ENCODE assay signal across 2 cellular contexts in the genomic region with DNA sequence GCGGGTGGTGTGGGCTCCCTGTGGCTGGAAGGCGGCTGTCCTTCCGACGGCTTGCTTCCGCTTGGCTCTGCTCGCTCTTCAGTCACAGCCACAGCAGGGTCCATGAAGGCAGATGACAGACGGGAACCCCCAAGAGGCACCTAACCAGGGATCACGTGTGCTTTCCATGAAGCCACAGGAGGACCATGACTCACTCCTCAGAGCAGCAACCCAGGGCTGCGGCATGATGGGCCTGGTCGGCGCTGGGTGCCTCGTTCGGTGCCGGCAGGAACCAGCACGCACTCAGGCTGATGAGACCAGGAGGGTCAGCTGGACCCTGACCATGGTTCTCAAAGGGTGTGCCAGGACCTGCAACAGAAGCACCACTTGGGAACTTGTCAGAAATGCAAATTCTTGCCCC.
TF ChIP-seq lines count a peak whose summit lies in the region.

No MANE protein-coding gene starts in this region.

TF ChIP-seq in K562, 482 proteins besides CTCF, POLR2A, EP300 and RAD21 (continued from another document):
- TF ChIP-seq, protein P1, sequence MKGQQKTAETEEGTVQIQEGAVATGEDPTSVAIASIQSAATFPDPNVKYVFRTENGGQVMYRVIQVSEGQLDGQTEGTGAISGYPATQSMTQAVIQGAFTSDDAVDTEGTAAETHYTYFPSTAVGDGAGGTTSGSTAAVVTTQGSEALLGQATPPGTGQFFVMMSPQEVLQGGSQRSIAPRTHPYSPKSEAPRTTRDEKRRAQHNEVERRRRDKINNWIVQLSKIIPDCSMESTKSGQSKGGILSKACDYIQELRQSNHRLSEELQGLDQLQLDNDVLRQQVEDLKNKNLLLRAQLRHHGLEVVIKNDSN (CRISPR knock-in tag; IDR thresholded peaks at IDR 0.05): peak; percentile 91
- TF ChIP-seq, protein P2, sequence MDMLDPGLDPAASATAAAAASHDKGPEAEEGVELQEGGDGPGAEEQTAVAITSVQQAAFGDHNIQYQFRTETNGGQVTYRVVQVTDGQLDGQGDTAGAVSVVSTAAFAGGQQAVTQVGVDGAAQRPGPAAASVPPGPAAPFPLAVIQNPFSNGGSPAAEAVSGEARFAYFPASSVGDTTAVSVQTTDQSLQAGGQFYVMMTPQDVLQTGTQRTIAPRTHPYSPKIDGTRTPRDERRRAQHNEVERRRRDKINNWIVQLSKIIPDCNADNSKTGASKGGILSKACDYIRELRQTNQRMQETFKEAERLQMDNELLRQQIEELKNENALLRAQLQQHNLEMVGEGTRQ (CRISPR knock-in tag; IDR thresholded peaks at IDR 0.05): peak; percentile 88
- peak; percentile 60 for TF ChIP-seq RAD51 (IDR thresholded peaks at IDR 0.05; ENCODE audit: borderline replicate concordance, low read depth)
- no peak for TF ChIP-seq NEUROD1 (IDR thresholded peaks at IDR 0.05; ENCODE audit: borderline replicate concordance, low read depth, low read length, partially characterized antibody)
- TF ChIP-seq FOSL1 (tag; conservative IDR thresholded peaks at IDR 0.05): peak; percentile 82
- TF ChIP-seq, protein P3, sequence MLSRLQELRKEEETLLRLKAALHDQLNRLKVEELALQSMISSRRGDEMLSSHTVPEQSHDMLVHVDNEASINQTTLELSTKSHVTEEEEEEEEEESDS (CRISPR knock-in tag; IDR thresholded peaks at IDR 0.05): no peak
- TF ChIP-seq JUND (IDR thresholded peaks at IDR 0.05; ENCODE audit: borderline replicate concordance, low read depth, low read length): peak; percentile 84
- TF ChIP-seq JUND (tag; IDR thresholded peaks at IDR 0.05; ENCODE audit: borderline replicate concordance, low read depth, low read length): peak; percentile 49; the same call in 1 of the 3 replicates
- TF ChIP-seq, protein P4, sequence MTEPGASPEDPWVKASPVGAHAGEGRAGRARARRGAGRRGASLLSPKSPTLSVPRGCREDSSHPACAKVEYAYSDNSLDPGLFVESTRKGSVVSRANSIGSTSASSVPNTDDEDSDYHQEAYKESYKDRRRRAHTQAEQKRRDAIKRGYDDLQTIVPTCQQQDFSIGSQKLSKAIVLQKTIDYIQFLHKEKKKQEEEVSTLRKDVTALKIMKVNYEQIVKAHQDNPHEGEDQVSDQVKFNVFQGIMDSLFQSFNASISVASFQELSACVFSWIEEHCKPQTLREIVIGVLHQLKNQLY (CRISPR knock-in tag; conservative IDR thresholded peaks at IDR 0.05): no peak
- TF ChIP-seq BHLHE40 (IDR thresholded peaks at IDR 0.05; ENCODE audit: low read length): peak; percentile 67
- TF ChIP-seq CTBP1 (IDR thresholded peaks at IDR 0.05; ENCODE audit: borderline replicate concordance): 0 out of 2 replicates have a peak, but pooled peaks have one; percentile 15
- TF ChIP-seq, protein P5, sequence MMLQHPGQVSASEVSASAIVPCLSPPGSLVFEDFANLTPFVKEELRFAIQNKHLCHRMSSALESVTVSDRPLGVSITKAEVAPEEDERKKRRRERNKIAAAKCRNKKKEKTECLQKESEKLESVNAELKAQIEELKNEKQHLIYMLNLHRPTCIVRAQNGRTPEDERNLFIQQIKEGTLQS (IDR thresholded peaks at IDR 0.05): peak; percentile 79
- TF ChIP-seq, protein P5 (CRISPR knock-in tag; conservative IDR thresholded peaks at IDR 0.05): no peak
- TF ChIP-seq POLR2G (IDR thresholded peaks at IDR 0.05; ENCODE audit: low read depth, low read length): 0 out of 2 replicates have a peak, but pooled peaks have one; percentile 23
- TF ChIP-seq MAZ (CRISPR knock-in tag; conservative IDR thresholded peaks at IDR 0.05 in 1 of 2, IDR thresholded peaks at IDR 0.05 in 1 of 2): peak in 1 of 2 experiments; percentile 23; a peak in 1 of 4 replicates
- TF ChIP-seq, protein P6, sequence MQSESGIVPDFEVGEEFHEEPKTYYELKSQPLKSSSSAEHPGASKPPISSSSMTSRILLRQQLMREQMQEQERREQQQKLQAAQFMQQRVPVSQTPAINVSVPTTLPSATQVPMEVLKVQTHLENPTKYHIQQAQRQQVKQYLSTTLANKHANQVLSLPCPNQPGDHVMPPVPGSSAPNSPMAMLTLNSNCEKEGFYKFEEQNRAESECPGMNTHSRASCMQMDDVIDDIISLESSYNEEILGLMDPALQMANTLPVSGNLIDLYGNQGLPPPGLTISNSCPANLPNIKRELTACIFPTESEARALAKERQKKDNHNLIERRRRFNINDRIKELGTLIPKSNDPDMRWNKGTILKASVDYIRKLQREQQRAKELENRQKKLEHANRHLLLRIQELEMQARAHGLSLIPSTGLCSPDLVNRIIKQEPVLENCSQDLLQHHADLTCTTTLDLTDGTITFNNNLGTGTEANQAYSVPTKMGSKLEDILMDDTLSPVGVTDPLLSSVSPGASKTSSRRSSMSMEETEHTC (IDR thresholded peaks at IDR 0.05): peak; percentile 61; the same call in 1 of the 2 replicates
- peak; percentile 59 for TF ChIP-seq L3MBTL2 (IDR thresholded peaks at IDR 0.05)
- TF ChIP-seq, protein P7, sequence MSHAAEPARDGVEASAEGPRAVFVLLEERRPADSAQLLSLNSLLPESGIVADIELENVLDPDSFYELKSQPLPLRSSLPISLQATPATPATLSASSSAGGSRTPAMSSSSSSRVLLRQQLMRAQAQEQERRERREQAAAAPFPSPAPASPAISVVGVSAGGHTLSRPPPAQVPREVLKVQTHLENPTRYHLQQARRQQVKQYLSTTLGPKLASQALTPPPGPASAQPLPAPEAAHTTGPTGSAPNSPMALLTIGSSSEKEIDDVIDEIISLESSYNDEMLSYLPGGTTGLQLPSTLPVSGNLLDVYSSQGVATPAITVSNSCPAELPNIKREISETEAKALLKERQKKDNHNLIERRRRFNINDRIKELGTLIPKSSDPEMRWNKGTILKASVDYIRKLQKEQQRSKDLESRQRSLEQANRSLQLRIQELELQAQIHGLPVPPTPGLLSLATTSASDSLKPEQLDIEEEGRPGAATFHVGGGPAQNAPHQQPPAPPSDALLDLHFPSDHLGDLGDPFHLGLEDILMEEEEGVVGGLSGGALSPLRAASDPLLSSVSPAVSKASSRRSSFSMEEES (CRISPR knock-in tag; IDR thresholded peaks at IDR 0.05): peak; percentile 27; the same call in 1 of the 2 replicates
- TF ChIP-seq, protein P8, sequence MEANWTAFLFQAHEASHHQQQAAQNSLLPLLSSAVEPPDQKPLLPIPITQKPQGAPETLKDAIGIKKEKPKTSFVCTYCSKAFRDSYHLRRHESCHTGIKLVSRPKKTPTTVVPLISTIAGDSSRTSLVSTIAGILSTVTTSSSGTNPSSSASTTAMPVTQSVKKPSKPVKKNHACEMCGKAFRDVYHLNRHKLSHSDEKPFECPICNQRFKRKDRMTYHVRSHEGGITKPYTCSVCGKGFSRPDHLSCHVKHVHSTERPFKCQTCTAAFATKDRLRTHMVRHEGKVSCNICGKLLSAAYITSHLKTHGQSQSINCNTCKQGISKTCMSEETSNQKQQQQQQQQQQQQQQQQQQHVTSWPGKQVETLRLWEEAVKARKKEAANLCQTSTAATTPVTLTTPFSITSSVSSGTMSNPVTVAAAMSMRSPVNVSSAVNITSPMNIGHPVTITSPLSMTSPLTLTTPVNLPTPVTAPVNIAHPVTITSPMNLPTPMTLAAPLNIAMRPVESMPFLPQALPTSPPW (CRISPR knock-in tag; IDR thresholded peaks at IDR 0.05): no peak

TF ChIP-seq in GM12891, 5 proteins besides CTCF, POLR2A, EP300 and RAD21 (continued from another document):
- no peak for TF ChIP-seq PAX5 (IDR thresholded peaks at IDR 0.05; ENCODE audit: insufficient read depth, low read length, severe bottlenecking)
